Comparison of ENCODE assay signal across 8 cellular contexts in the genomic region with DNA sequence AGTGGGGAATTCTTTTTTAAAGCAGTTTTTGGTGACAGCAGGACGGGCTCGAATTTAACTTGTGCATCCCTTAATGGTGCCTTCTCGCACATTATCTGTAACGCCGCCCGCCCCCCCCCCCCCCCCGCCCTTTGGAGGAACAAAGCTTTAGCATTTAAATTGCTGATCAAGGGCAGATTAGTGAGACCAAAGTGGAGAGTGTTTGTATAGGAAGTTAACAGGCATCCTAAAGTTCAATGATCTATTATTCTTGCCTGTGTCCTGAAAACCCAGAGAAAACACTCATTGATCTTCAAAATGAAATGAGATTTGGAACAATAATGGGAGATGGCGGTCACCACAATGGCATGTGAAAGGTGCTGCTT. TPM values are rescaled to one million over a fixed set of nuclear protein-coding genes. Genes with fewer than 3 reads are reported as not detected.
DNase-seq lines count a peak whose midpoint lies in the region; ATAC-seq and TF ChIP-seq lines count a peak whose summit lies in the region.

No MANE protein-coding gene starts in this region.

- CTCF ChIA-PET in HEK293T (lab: Yijun Ruan, JAX), result interaction anchor here (1.3 kb wide), 1 partner anchor 10 kb away, joined by 3 read pairs; no protein-coding TSS in a partner anchor

- H3K36me3 ChIP-seq in SJSA1, result peaks cover 12% of the 10 kb centered on the region

- ATAC-seq in GM21737 (IDR thresholded peaks at IDR 0.05; ENCODE audit: unreplicated experiment), result no peak

- POLR2A ChIA-PET in HEK293T (lab: Yijun Ruan, JAX), result interaction anchor here (0.6 to 1.0 kb wide), 2 partner anchors 466 to 1096 kb away, joined by 3 read pairs; no protein-coding TSS in a partner anchor

- no peaks in the 10 kb centered on the region for H3K9me3 ChIP-seq in SJSA1 (replicated peaks)

- H3K4me3 ChIP-seq in GM12865 (ENCODE audit: low read depth, low read length) (peak overlapping the region; percentile 67), SJSA1 (peak overlapping the region; percentile 71), fibroblast of mammary gland (ENCODE audit: control insufficient read depth, low read depth, low read length) (peak overlapping the region; percentile 86), retinal pigment epithelial cell (ENCODE audit: low read length) (peak overlapping the region; percentile 59)

- in situ Hi-C loops in ACHN (cut with HindIII; ENCODE audit: low pct_ligation_motif_present, low pct_unique_long_range_greater_than_20kb, low sequenced_read_pairs), result no loop called here

- no peak for TF ChIP-seq CTCF in GM12865 (IDR thresholded peaks at IDR 0.05; ENCODE audit: insufficient read depth, low read depth, low read length, missing control alignments)
- TF ChIP-seq CTCF in fibroblast of mammary gland (conservative IDR thresholded peaks at IDR 0.05; ENCODE audit: control insufficient read depth, insufficient read depth, low read depth, low read length), result no peak
- no peak for TF ChIP-seq CTCF in retinal pigment epithelial cell (conservative IDR thresholded peaks at IDR 0.05; ENCODE audit: low read depth, low read length)

- no peaks in the 10 kb centered on the region for H3K27me3 ChIP-seq in SJSA1 (replicated peaks)

- no peak overlapping the region for H3K27ac ChIP-seq in SJSA1

- peaks cover 34% of the 10 kb centered on the region for H3K4me1 ChIP-seq in SJSA1 (replicated peaks)

- DNase-seq in GM12865 (ENCODE audit: low read depth) (no peak), SJSA1 (ENCODE audit: low read depth in 1 of 2, low spot score in 2 of 2) (no peak), fibroblast of mammary gland (ENCODE audit: low read depth) (no peak), retinal pigment epithelial cell (ENCODE audit: low read depth) (no peak), ACHN (no peak), HEK293T (ENCODE audit: extremely low spot score) (no peak), GOT3 (lab: John Stamatoyannopoulos, UW) (no peak)

TF ChIP-seq in HEK293T, 16 proteins besides CTCF, POLR2A, EP300 and RAD21:
- no peak; the same call in 1 of the 2 replicates for TF ChIP-seq L3MBTL2 (conservative IDR thresholded peaks at IDR 0.05)
- TF ChIP-seq SP1 (IDR thresholded peaks at IDR 0.05), result no peak
- no peak for TF ChIP-seq FOXA1 (IDR thresholded peaks at IDR 0.05)
- TF ChIP-seq SUZ12 (IDR thresholded peaks at IDR 0.05), result no peak
- TF ChIP-seq ARNT (IDR thresholded peaks at IDR 0.05), result no peak
- TF ChIP-seq LEF1 (IDR thresholded peaks at IDR 0.05; ENCODE audit: borderline replicate concordance), result no peak
- no peak for TF ChIP-seq FOXM1 (IDR thresholded peaks at IDR 0.05; ENCODE audit: borderline replicate concordance)
- no peak for TF ChIP-seq NFRKB (IDR thresholded peaks at IDR 0.05)
- no peak for TF ChIP-seq ZNF384 (IDR thresholded peaks at IDR 0.05)
- TF ChIP-seq BHLHE40 (IDR thresholded peaks at IDR 0.05; ENCODE audit: borderline replicate concordance), result no peak

RNA-seq across cellular contexts. Expression of a gene that starts 2.3 kb away (rescaled TPM):
- 22.7 and 70.5 TPM in 2 replicates for total RNA-seq in SJSA1 (2014; rRNA removed; shearing (Covaris generic))
